8 cellular contexts compared by ENCODE assay signal in the genomic region with DNA sequence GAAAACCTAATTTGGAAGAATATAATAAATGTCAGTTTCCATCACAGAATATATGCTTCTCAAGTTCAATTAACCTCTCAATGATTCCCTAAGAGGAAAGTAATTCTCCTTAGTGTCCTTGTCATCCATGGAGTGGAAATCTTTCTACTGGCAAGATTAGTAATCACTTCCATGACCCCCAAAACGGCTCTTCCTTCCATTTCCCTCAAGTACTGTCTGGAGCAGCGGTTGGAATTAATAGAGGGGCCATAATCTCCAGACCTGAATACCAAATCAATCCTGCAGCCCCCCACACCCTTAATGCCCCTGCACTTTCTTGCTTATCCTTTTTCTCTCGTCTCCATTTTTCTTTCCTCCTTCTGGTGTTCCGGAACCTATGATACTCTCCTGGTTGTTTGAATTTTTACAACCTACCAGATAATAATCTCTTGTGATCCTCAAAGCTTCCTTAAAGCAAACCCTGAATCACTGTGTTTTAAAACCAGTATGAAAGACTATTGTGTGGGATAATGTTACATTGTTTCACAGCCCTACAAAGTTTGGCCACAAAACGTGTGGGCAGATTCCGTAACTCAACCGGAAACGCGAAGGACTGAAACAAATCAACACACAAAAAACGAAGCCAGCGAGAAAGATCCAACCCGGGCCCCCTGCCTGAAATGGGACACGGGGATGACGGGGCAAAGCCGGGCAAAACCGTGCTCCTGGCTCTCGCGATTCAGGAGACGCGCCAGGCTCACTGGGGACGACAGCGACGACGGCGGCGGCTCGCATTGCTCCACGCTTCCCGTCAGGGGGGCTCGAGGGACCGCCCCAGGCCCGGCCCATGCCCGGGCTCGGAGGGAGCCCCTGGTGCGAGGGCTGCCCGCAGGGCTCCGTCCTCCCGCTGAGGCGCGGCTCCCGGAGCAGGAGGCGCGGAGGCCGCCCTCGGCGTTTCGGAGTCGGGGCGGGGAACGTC. TPM values are rescaled to one million over a fixed set of nuclear protein-coding genes. Genes with fewer than 3 reads are reported as not detected.
DNase-seq lines count a peak whose midpoint lies in the region; ATAC-seq, FAIRE-seq and TF ChIP-seq lines count a peak whose summit lies in the region.
"Not testable (repeated sequence)": the region's sequence is repeated elsewhere in the genome, so short reads cannot be mapped to it uniquely, and the experiment has no call there.

No MANE protein-coding gene starts in this region.

- POLR2A ChIA-PET in HEK293T (lab: Yijun Ruan, JAX); K562 (lab: Yijun Ruan, JAX): not testable (repeated sequence)

- H3K9me3 ChIP-seq in K562 (replicated peaks; ENCODE audit: control insufficient read depth, insufficient read depth, low read depth, low read length); right cardiac atrium (ENCODE audit: control insufficient read depth, low read length); pancreas; thoracic aorta: not testable (repeated sequence)

- TF ChIP-seq RAD21 in K562 (CRISPR knock-in tag; conservative IDR thresholded peaks at IDR 0.05 in 1 of 2, IDR thresholded peaks at IDR 0.05 in 1 of 2) = not testable (repeated sequence)

- H3K27me3 ChIP-seq in K562 (ENCODE audit: control insufficient read depth in 2 of 2, insufficient read depth in 2 of 2, low read length in 2 of 2); right cardiac atrium (ENCODE audit: control insufficient read depth, insufficient read depth); pancreas; thoracic aorta (replicated peaks; ENCODE audit: insufficient read depth): not testable (repeated sequence)

- not testable (repeated sequence) for FAIRE-seq in K562 (lab: Jason Lieb, UNC); pancreas (lab: Jason Lieb, UNC)

- H3K79me2 ChIP-seq in K562 (ENCODE audit: control insufficient read depth, insufficient read depth, low read length) = not testable (repeated sequence)

- DNase-seq in HEK293T (ENCODE audit: extremely low spot score) (peak; percentile 60), M059J (ENCODE audit: low read depth) (peak; percentile 84), K562 (ENCODE audit: extremely low read depth in 1 of 4, low spot score in 3 of 4) (peak; percentile 25 to 56 (median 36)), right cardiac atrium (peak; percentile 57 to 84 (median 84)), pancreas (peak; percentile 58 to 92 (median 66)), thoracic aorta (ENCODE audit: low spot score) (peak; percentile 4)

- TF ChIP-seq POLR2A in K562 (conservative IDR thresholded peaks at IDR 0.05) = not testable (repeated sequence)

- not testable (repeated sequence) for TF ChIP-seq EP300 in K562 (IDR thresholded peaks at IDR 0.05; ENCODE audit: low read length)

- peak overlapping the region; percentile 68 for H3K4me2 ChIP-seq in K562 (ENCODE audit: insufficient read depth, low read length)

- CTCF ChIA-PET in HEK293T (lab: Yijun Ruan, JAX); K562 (lab: Yijun Ruan, JAX; ENCODE audit: low intra/inter-chr PET ratio): not testable (repeated sequence)

- not testable (repeated sequence) for H3K9me1 ChIP-seq in K562 (ENCODE audit: control insufficient read depth, insufficient read depth, low read length)

- ATAC-seq in K562 = peak; percentile 85
- peak; percentile 79 to 90 for ATAC-seq in right cardiac atrium
- ATAC-seq in pancreas = peak; percentile 44 to 74 (median 68)
- peak; percentile 56 for ATAC-seq in thoracic aorta (ENCODE audit: insufficient number of reproducible peaks, low FRiP score, low read depth)

- peak overlapping the region; percentile 70 for H2AFZ ChIP-seq in K562 (ENCODE audit: low read depth, low read length)

- peak overlapping the region; percentile 88 for H3K4me3 ChIP-seq in GM08714 (ENCODE audit: low read length)
- peak overlapping the region; percentile 68 for H3K4me3 ChIP-seq in K562
- peak overlapping the region; percentile 43 for H3K4me3 ChIP-seq in right cardiac atrium (ENCODE audit: low read length)
- peak overlapping the region; percentile 44 to 96 (median 76) for H3K4me3 ChIP-seq in pancreas
- peak overlapping the region; percentile 87 for H3K4me3 ChIP-seq in thoracic aorta

- H3K9ac ChIP-seq in K562 (ENCODE audit: insufficient read depth in 1 of 2, low read depth in 2 of 2, low read length in 2 of 2) = peak overlapping the region; percentile 63 to 93

- H3K4me1 ChIP-seq in K562 (replicated peaks in 1 of 2; ENCODE audit: control insufficient read depth in 2 of 2, insufficient read depth in 2 of 2, low read length in 2 of 2); right cardiac atrium (ENCODE audit: control insufficient read depth, insufficient read depth, low read length); thoracic aorta (ENCODE audit: control insufficient read depth in 1 of 2, low read depth in 2 of 2): not testable (repeated sequence)
- peaks cover 0 to 12% (median 8%) of the 10 kb centered on the region in 3 donors for H3K4me1 ChIP-seq in pancreas

- H3K36me3 ChIP-seq in K562 (ENCODE audit: control insufficient read depth, insufficient read depth, low read length); pancreas; thoracic aorta: not testable (repeated sequence)

- not testable (repeated sequence) for H4K20me1 ChIP-seq in K562 (replicated peaks; ENCODE audit: control insufficient read depth, insufficient read depth, low read length)

- intact Hi-C loops in K562 (cut with micrococcal nuclease); right cardiac atrium (cut with DNase I); pancreas (cut with DNase I): not testable (repeated sequence)

- 3% methylated on average over 42 of the region's 50 CpGs for WGBS in K562 (ENCODE audit: insufficient coverage, low coverage, missing lambda C conversion rate)
- 27% methylated on average over 50 of the region's 50 CpGs for WGBS in right cardiac atrium
- 23 to 26% methylated on average over 50 of the region's 50 CpGs for WGBS in pancreas, 2 donors

- in situ Hi-C loops in K562 (cut with MboI) = not testable (repeated sequence)

- H3K27ac ChIP-seq in VCaP (peak overlapping the region; percentile 73), K562 (ENCODE audit: extremely low read depth, low read depth, low read length) (peak overlapping the region; percentile 64; the same call in 2 of the 3 replicates), right cardiac atrium (ENCODE audit: low read length) (peak overlapping the region; percentile 85), pancreas (peak overlapping the region; percentile 88 to 98 (median 88)), thoracic aorta (peak overlapping the region; percentile 56 to 70)

- TSS peak; percentile 56 for BruUV-seq in K562 (replicated peaks; lab: Mats Ljungman, UMichigan)

- TF ChIP-seq CTCF in VCaP (conservative IDR thresholded peaks at IDR 0.05); K562 (IDR thresholded peaks at IDR 0.05 in 2 of 3, conservative IDR thresholded peaks at IDR 0.05 in 1 of 3; ENCODE audit: insufficient read depth in 2 of 3, low read depth in 1 of 3, low read length in 3 of 3); pancreas (IDR thresholded peaks at IDR 0.05); thoracic aorta (IDR thresholded peaks at IDR 0.05): not testable (repeated sequence)

RNA-seq across cellular contexts. Expression of a gene that starts 1.0 kb away (rescaled TPM):
- total RNA-seq in M059J (2014; rRNA removed; shearing (Covaris generic)) = 4.5 and 11.2 TPM in 2 replicates
- total RNA-seq in K562 (2011; cell fraction: chromatin; rRNA removed; ENCODE audit: low replicate concordance) = 1.7 TPM in 2 replicates
- total RNA-seq in K562 (2011; cell fraction: nucleolus; rRNA removed) = 0.50 and 0.79 TPM in 2 replicates
- total RNA-seq in K562 (2011; cell fraction: nucleoplasm; rRNA removed) = 0.61 and 0.66 TPM in 2 replicates
- total RNA-seq in K562 (2014; rRNA removed) (0.18 and 0.29 TPM in 2 replicates), K562 (2014; rRNA removed; fragmentation: Illumina TruSeq; extraction: Trizol) (0.38 and 0.55 TPM in 2 replicates), K562 (2015; rRNA removed; fragmentation: Illumina TruSeq; extraction: Trizol) (0.41 and 0.87 TPM in 2 replicates), K562 (2021) (0.22 and 0.51 TPM in 2 replicates), right cardiac atrium (1 to 10 TPM in 1 of 4 donors, under 1 TPM in 3; 0.37 to 1.0 (median 0.51) TPM), pancreas (1 to 10 TPM; 1.6 to 4.3 (median 2.3) TPM), thoracic aorta (not detected)
- polyA plus RNA-seq in K562 (2011; rRNA removed) (0.74 and 0.93 TPM in 2 replicates), K562 (2014; fragmentation: Illumina TruSeq; extraction: Trizol) (0.35 and 0.48 TPM in 2 replicates), K562 (2014; fragmentation: Nextera tagmentation; extraction: Ambion mirVana) (under 1 TPM in 1 of 2 experiments, not detected in 1; 0.11 TPM), K562 (2014; rRNA removed) (0.86 and 2.3 TPM in 2 replicates), right cardiac atrium (0.41 TPM), pancreas (10 to 100 TPM in 1 of 2 donors, 1 to 10 TPM in 1; 5.7 to 13.2 TPM)
- 0.12 and 0.53 TPM in 2 replicates for polyA plus RNA-seq in K562 (2011; cell fraction: cytosol; rRNA removed)
- polyA plus RNA-seq in K562 (2011; cell fraction: nucleus; rRNA removed) = 2.6 and 3.5 TPM in 2 replicates
- polyA plus RNA-seq in K562 (2012) = 0.36 and 0.56 TPM in 2 replicates
- polyA minus RNA-seq in K562 (2011; rRNA and poly(A)+ RNA removed) = 0.21 and 1.5 TPM in 2 replicates
- polyA minus RNA-seq in K562 (2011; cell fraction: cytosol; rRNA and poly(A)+ RNA removed) = not detected in 2 replicates
- 0.67 and 1.9 TPM in 2 replicates for polyA minus RNA-seq in K562 (2011; cell fraction: nucleus; rRNA and poly(A)+ RNA removed)

RNA-seq across cellular contexts. Expression of a gene that starts 14.3 kb away (rescaled TPM):
- total RNA-seq in M059J (2014; rRNA removed; shearing (Covaris generic)) = 60.0 and 60.7 TPM in 2 replicates
- 9.7 and 17.2 TPM in 2 replicates for total RNA-seq in K562 (2011; cell fraction: chromatin; rRNA removed; ENCODE audit: low replicate concordance)
- total RNA-seq in K562 (2011; cell fraction: nucleolus; rRNA removed) = 4.7 and 5.7 TPM in 2 replicates
- 7.6 and 8.1 TPM in 2 replicates for total RNA-seq in K562 (2011; cell fraction: nucleoplasm; rRNA removed)
- 14.8 and 15.8 TPM in 2 replicates for total RNA-seq in K562 (2014; rRNA removed)
- total RNA-seq in K562 (2014; rRNA removed; fragmentation: Illumina TruSeq; extraction: Trizol) = 20.5 and 22.6 TPM in 2 replicates
- 16.5 and 17.5 TPM in 2 replicates for total RNA-seq in K562 (2015; rRNA removed; fragmentation: Illumina TruSeq; extraction: Trizol)
- total RNA-seq in K562 (2021) = 20.2 and 21.7 TPM in 2 replicates
- polyA plus RNA-seq in K562 (2011; rRNA removed) = 12.6 and 23.5 TPM in 2 replicates
- 7.5 and 8.3 TPM in 2 replicates for polyA plus RNA-seq in K562 (2011; cell fraction: cytosol; rRNA removed)
- polyA plus RNA-seq in K562 (2011; cell fraction: nucleus; rRNA removed) = 8.3 TPM in 2 replicates
- polyA plus RNA-seq in K562 (2012) = 13.4 and 14.5 TPM in 2 replicates
- polyA plus RNA-seq in K562 (2014; fragmentation: Illumina TruSeq; extraction: Trizol) = 15.6 and 16.0 TPM in 2 replicates
- polyA plus RNA-seq in K562 (2014; fragmentation: Nextera tagmentation; extraction: Ambion mirVana) = 1 to 10 TPM; 5.8 to 6.2 TPM
- 12.9 and 18.0 TPM in 2 replicates for polyA plus RNA-seq in K562 (2014; rRNA removed)
- 29.7 and 45.4 TPM in 2 replicates for polyA minus RNA-seq in K562 (2011; rRNA and poly(A)+ RNA removed)
- polyA minus RNA-seq in K562 (2011; cell fraction: cytosol; rRNA and poly(A)+ RNA removed) = 11.9 and 12.0 TPM in 2 replicates
- 6.8 and 7.8 TPM in 2 replicates for polyA minus RNA-seq in K562 (2011; cell fraction: nucleus; rRNA and poly(A)+ RNA removed)
- 10 to 100 TPM; 35.6 to 42.5 (median 36.2) TPM for total RNA-seq in right cardiac atrium
- polyA plus RNA-seq in right cardiac atrium = 23.3 TPM
- total RNA-seq in pancreas = 10 to 100 TPM; 17.2 to 33.1 (median 24.9) TPM
- 10 to 100 TPM; 16.9 to 18.6 TPM for polyA plus RNA-seq in pancreas
- 10 to 100 TPM; 11.1 to 14.0 TPM for total RNA-seq in thoracic aorta

Comparison
In these comparisons a context has a peak if more than half of its experiments do, and no peak if none do; other contexts are left out.
1. Peak in every context shown above with its lines: DNase-seq, ATAC-seq, H3K4me3 ChIP-seq and H3K27ac ChIP-seq.
2. DNase-seq: peak in every context shown above with its lines; median percentile 84 in M059J; 84 in right cardiac atrium; 66 in pancreas; 60 in HEK293T; 36 in K562; 4 in thoracic aorta.